12 cellular contexts compared by ENCODE assay signal in genomic region chr16:54720259-54720658, GRCh38.
"Had no signal": no experiment of that assay in that cellular context is flagged by ENCODE, and none has a peak within 500 bp of the region (broad histone marks: within the 10 kb centered on the region; RNA-seq: fewer than 3 reads in every experiment).

No MANE protein-coding gene starts in this region.

- H3K4me3 ChIP-seq: dorsolateral prefrontal cortex, neural progenitor cell, skin epidermis, thoracic aorta had no signal

- H3K4me1 ChIP-seq: neural progenitor cell, parathyroid adenoma had no signal

- H2AFZ ChIP-seq: neural progenitor cell, parathyroid adenoma had no signal

- H3K36me3 ChIP-seq: neural progenitor cell, thoracic aorta had no signal

- H3K79me2 ChIP-seq: parathyroid adenoma had no signal

- H3K27me3 ChIP-seq: neural progenitor cell had no signal

- DNase-seq: activated CD4-positive, alpha-beta T cell treated with anti-CD3 and anti-CD28 coated beads for 48 hours; activated naive CD4-positive, alpha-beta T cell treated with anti-CD3 and anti-CD28 coated beads, Interleukin-2, amount 50 U/mL, for 16 hours; activated T-cell treated with anti-CD3 and anti-CD28 coated beads for 4 hours; dorsolateral prefrontal cortex; kidney; left ventricle myocardium superior; stimulated activated CD4-positive, alpha-beta T cell treated with anti-CD3 and anti-CD28 coated beads, Interleukin-4, amount 100 ng/mL, for 4 hours; stimulated activated naive CD8-positive, alpha-beta T cell treated with anti-CD3 and anti-CD28 coated beads, Interleukin-15, amount 100 ng/mL, for 72 hours had no signal

- H3K4me2 ChIP-seq: neural progenitor cell had no signal

- H3K9me3 ChIP-seq: thoracic aorta had no signal

- H3K27ac ChIP-seq: dorsolateral prefrontal cortex, neural progenitor cell, parathyroid adenoma, thoracic aorta had no signal
